Comparison of ENCODE assay signal across 18 cellular contexts in the genomic region with DNA sequence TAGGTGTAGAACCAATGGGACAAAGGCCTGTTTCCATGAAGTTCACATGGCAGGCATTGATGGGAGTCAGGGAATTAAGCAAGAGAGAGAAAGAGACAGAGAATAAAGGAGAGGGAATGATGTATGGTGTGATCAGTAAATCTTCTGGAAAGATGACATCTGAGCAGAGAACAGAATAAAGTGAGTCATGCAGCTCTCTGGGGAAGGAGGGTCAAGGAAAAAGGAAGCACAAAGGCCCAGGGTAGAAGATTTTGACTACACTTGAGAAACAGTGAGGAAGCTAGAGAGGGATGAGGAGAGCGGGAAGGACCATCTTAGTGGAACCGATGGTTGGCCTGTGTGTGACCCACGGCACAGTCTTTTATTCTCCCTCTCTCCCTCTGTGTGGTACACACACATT.
A peak's percentile ranks its signal among the peaks of the same experiment; 100 is the strongest.
DNase-seq lines count a peak whose midpoint lies in the region; ATAC-seq, FAIRE-seq and TF ChIP-seq lines count a peak whose summit lies in the region.
"Had no signal": no experiment of that assay in that cellular context is flagged by ENCODE, and none has a peak within 500 bp of the region (broad histone marks: within the 10 kb centered on the region; RNA-seq: fewer than 3 reads in every experiment).

No MANE protein-coding gene starts in this region.

- no peaks in the 10 kb centered on the region for H3K9me3 Mint-ChIP-seq in T-helper 2 cell treated with Interferon-gamma antibody and Interleukin-4, amounts not matched to agents 5 μg/mL and 100 μg/mL, for 36 hours
- H3K9me3 Mint-ChIP-seq: activated CD8-positive, alpha-beta T cell treated with anti-CD3 and anti-CD28 coated beads for 36 hours; immature natural killer cell; mesothelial cell of epicardium; stimulated activated effector memory CD8-positive, alpha-beta T cell treated with anti-CD3 and anti-CD28 coated beads, Interleukin-12 subunit alpha, Interleukin-12 subunit beta, amount 100 ng/mL, for 72 hours had no signal

- in situ Hi-C loops in GM13977 (cut with MboI; ENCODE audit: low pct_unique_long_range_greater_than_20kb, low sequenced_read_pairs, unreplicated experiment): no loop called here

- TF ChIP-seq CTCF in OCI-LY7 (conservative IDR thresholded peaks at IDR 0.05; ENCODE audit: low read length) (no peak), esophagus squamous epithelium (IDR thresholded peaks at IDR 0.05) (no peak), pancreas (IDR thresholded peaks at IDR 0.05) (no peak), GM13977 (IDR thresholded peaks at IDR 0.05; ENCODE audit: extremely low read depth, insufficient read depth, missing control alignments) (no peak)

- H3K4me1 ChIP-seq in BLaER1 treated with 17β-estradiol and CSF1 and Interleukin-3, amounts not matched to agents 10 nM and 100 nM: peaks cover 11 to 26% (median 18%) of the 10 kb centered on the region in 10 experiments; a peak in 19 of 20 replicates
- H3K4me1 ChIP-seq in OCI-LY7 (ENCODE audit: insufficient read depth, low read length, poor library complexity, severe bottlenecking) (peaks cover 94% of the 10 kb centered on the region), esophagus squamous epithelium (peaks cover 0 to 24% (median 0%) of the 10 kb centered on the region in 3 donors), pancreas (peaks cover 14 to 30% (median 18%) of the 10 kb centered on the region in 3 donors)

- H3K9me3 ChIP-seq in BLaER1 treated with 17β-estradiol and CSF1 and Interleukin-3, amounts not matched to agents 10 nM and 100 nM (replicated peaks in 1 of 11): no peaks in the 10 kb centered on the region
- H3K9me3 ChIP-seq in OCI-LY7 (ENCODE audit: low read length) (peaks cover 9% of the 10 kb centered on the region; the same call in 1 of the 2 replicates), esophagus squamous epithelium (no peaks in the 10 kb centered on the region), pancreas (no peaks in the 10 kb centered on the region)

- POLR2A ChIA-PET in OCI-LY7 (lab: Charles Lee): interaction anchor here (0.6 to 8.4 kb wide), 8 partner anchors 8 to 49 kb away, joined by 3 to 126 read pairs (median 4); no protein-coding TSS in a partner anchor

- no peak for FAIRE-seq in pancreas (lab: Jason Lieb, UNC)
- FAIRE-seq: H54 had no signal

- no peaks in the 10 kb centered on the region for H3K4me1 Mint-ChIP-seq in T-helper 2 cell treated with Interferon-gamma antibody and Interleukin-4, amounts not matched to agents 5 μg/mL and 100 μg/mL, for 36 hours (ENCODE audit: low read depth)
- H3K4me1 Mint-ChIP-seq: immature natural killer cell; stimulated activated effector memory CD8-positive, alpha-beta T cell treated with anti-CD3 and anti-CD28 coated beads, Interleukin-12 subunit alpha, Interleukin-12 subunit beta, amount 100 ng/mL, for 72 hours had no signal

- CTCF ChIA-PET in OCI-LY7 (lab: Charles Lee; ENCODE audit: unreplicated experiment): interaction anchor here (1.5 kb wide), 1 partner anchor 10 kb away, joined by 4 read pairs; no protein-coding TSS in a partner anchor

- no peaks in the 10 kb centered on the region for H3K79me2 ChIP-seq in OCI-LY7 (ENCODE audit: insufficient read depth, low read depth, low read length)
- H3K79me2 ChIP-seq: parathyroid adenoma had no signal

- H3K4me3 ChIP-seq in BLaER1 treated with 17β-estradiol and CSF1 and Interleukin-3, amounts not matched to agents 10 nM and 100 nM: no peak overlapping the region
- peak overlapping the region; percentile 45 for H3K4me3 ChIP-seq in OCI-LY7 (ENCODE audit: low read depth, low read length, poor library complexity, severe bottlenecking)
- H3K4me3 ChIP-seq in esophagus squamous epithelium: no peak overlapping the region
- no peak overlapping the region for H3K4me3 ChIP-seq in pancreas

- no peak overlapping the region for H3K27ac Mint-ChIP-seq in T-helper 2 cell treated with Interferon-gamma antibody and Interleukin-4, amounts not matched to agents 5 μg/mL and 100 μg/mL, for 36 hours
- H3K27ac Mint-ChIP-seq: activated CD8-positive, alpha-beta T cell treated with anti-CD3 and anti-CD28 coated beads for 36 hours; mesothelial cell of epicardium; stimulated activated effector memory CD8-positive, alpha-beta T cell treated with anti-CD3 and anti-CD28 coated beads, Interleukin-12 subunit alpha, Interleukin-12 subunit beta, amount 100 ng/mL, for 72 hours had no signal

- H3K4me2 ChIP-seq in BLaER1 treated with 17β-estradiol and CSF1 and Interleukin-3, amounts not matched to agents 10 nM and 100 nM: peak overlapping the region in 10 of 11 experiments; percentile 4 to 53 (median 42); a peak in 17 of 22 replicates
- peak overlapping the region; percentile 74 for H3K4me2 ChIP-seq in OCI-LY7 (ENCODE audit: low read length)

- ATAC-seq in pancreas (no peak), HG02588 (IDR thresholded peaks at IDR 0.05; ENCODE audit: unreplicated experiment) (no peak)
- ATAC-seq: activated CD8-positive, alpha-beta T cell treated with anti-CD3 and anti-CD28 coated beads for 36 hours; stimulated activated effector memory CD8-positive, alpha-beta T cell treated with anti-CD3 and anti-CD28 coated beads, Interleukin-12 subunit alpha, Interleukin-12 subunit beta, amount 100 ng/mL, for 72 hours had no signal

- no peak overlapping the region for H3K9ac ChIP-seq in BLaER1 treated with 17β-estradiol and CSF1 and Interleukin-3, amounts not matched to agents 10 nM and 100 nM
- H3K9ac ChIP-seq: parathyroid adenoma had no signal

- no peaks in the 10 kb centered on the region for H3K27me3 ChIP-seq in BLaER1 treated with 17β-estradiol and CSF1 and Interleukin-3, amounts not matched to agents 10 nM and 100 nM
- H3K27me3 ChIP-seq in esophagus squamous epithelium (no peaks in the 10 kb centered on the region), pancreas (no peaks in the 10 kb centered on the region)

- no peaks in the 10 kb centered on the region for H3K9me2 ChIP-seq in OCI-LY7 (ENCODE audit: insufficient read depth, low read length)

- BruUV-seq in OCI-LY7 (replicated peaks; lab: Mats Ljungman, UMichigan): TSS peak; percentile 98

- H3K36me3 Mint-ChIP-seq in T-helper 2 cell treated with Interferon-gamma antibody and Interleukin-4, amounts not matched to agents 5 μg/mL and 100 μg/mL, for 36 hours (ENCODE audit: low read depth): no peaks in the 10 kb centered on the region
- H3K36me3 Mint-ChIP-seq: immature natural killer cell; mesothelial cell of epicardium; stimulated activated effector memory CD8-positive, alpha-beta T cell treated with anti-CD3 and anti-CD28 coated beads, Interleukin-12 subunit alpha, Interleukin-12 subunit beta, amount 100 ng/mL, for 72 hours had no signal

- H3K4me3 Mint-ChIP-seq in T-helper 2 cell treated with Interferon-gamma antibody and Interleukin-4, amounts not matched to agents 5 μg/mL and 100 μg/mL, for 36 hours: no peak overlapping the region
- H3K4me3 Mint-ChIP-seq: activated CD8-positive, alpha-beta T cell treated with anti-CD3 and anti-CD28 coated beads for 36 hours; immature natural killer cell; mesothelial cell of epicardium; stimulated activated effector memory CD8-positive, alpha-beta T cell treated with anti-CD3 and anti-CD28 coated beads, Interleukin-12 subunit alpha, Interleukin-12 subunit beta, amount 100 ng/mL, for 72 hours had no signal

- TF ChIP-seq POLR2A in esophagus squamous epithelium (IDR thresholded peaks at IDR 0.05): no peak

- 84 to 92% methylated on average over 2 of the region's 3 CpGs for WGBS in esophagus squamous epithelium, 2 donors
- WGBS in pancreas, 2 donors: 60 to 89% methylated on average over 3 of the region's 3 CpGs

- no peak overlapping the region for H3K27ac ChIP-seq in BLaER1 treated with 17β-estradiol and CSF1 and Interleukin-3, amounts not matched to agents 10 nM and 100 nM
- H3K27ac ChIP-seq in OCI-LY7 (ENCODE audit: low read depth, low read length, poor library complexity, severe bottlenecking): peak overlapping the region; percentile 100
- peak overlapping the region in 3 of 4 donors; percentile 1 to 73 (median 61) for H3K27ac ChIP-seq in esophagus squamous epithelium
- peak overlapping the region in 3 of 4 donors; percentile 39 to 71 (median 59) for H3K27ac ChIP-seq in pancreas
- H3K27ac ChIP-seq: parathyroid adenoma had no signal

- H2AFZ ChIP-seq in OCI-LY7 (ENCODE audit: low read length): peak overlapping the region; percentile 64; the same call in 1 of the 2 replicates
- H2AFZ ChIP-seq: parathyroid adenoma had no signal

- H3K27me3 Mint-ChIP-seq in T-helper 2 cell treated with Interferon-gamma antibody and Interleukin-4, amounts not matched to agents 5 μg/mL and 100 μg/mL, for 36 hours (ENCODE audit: low read depth): no peaks in the 10 kb centered on the region
- H3K27me3 Mint-ChIP-seq: activated CD8-positive, alpha-beta T cell treated with anti-CD3 and anti-CD28 coated beads for 36 hours had no signal

- intact Hi-C loops in OCI-LY7 (cut with micrococcal nuclease; ENCODE audit: unreplicated experiment) (loop anchor here (10.0 kb wide), 2 partner anchors 268 to 908 kb away; no protein-coding TSS in a partner anchor), esophagus squamous epithelium (cut with DNase I) (no loop called here), pancreas (cut with DNase I) (no loop called here)

- DNase-seq in OCI-LY7 (ENCODE audit: low spot score): no peak
- no peak for DNase-seq in esophagus squamous epithelium (lab: John Stamatoyannopoulos, UW)
- no peak for DNase-seq in pancreas
- DNase-seq in GM13977 (ENCODE audit: low spot score): no peak
- no peak for DNase-seq in superior temporal gyrus (ENCODE audit: extremely low spot score)
- DNase-seq in T-helper 2 cell treated with Interferon-gamma antibody and Interleukin-4, amounts not matched to agents 5 μg/mL and 100 μg/mL, for 36 hours (ENCODE audit: low spot score): no peak
- DNase-seq: activated CD8-positive, alpha-beta T cell treated with anti-CD3 and anti-CD28 coated beads for 36 hours; activated naive CD4-positive, alpha-beta T cell; DND-41; immature natural killer cell; NCI-H446 treated with DMSO at 0.1 percent for 48 hours; RPMI8226 had no signal

- no peaks in the 10 kb centered on the region for H3K36me3 ChIP-seq in BLaER1 treated with 17β-estradiol and CSF1 and Interleukin-3, amounts not matched to agents 10 nM and 100 nM
- H3K36me3 ChIP-seq in OCI-LY7 (ENCODE audit: insufficient read depth, low read length) (peaks cover 7% of the 10 kb centered on the region), esophagus squamous epithelium (no peaks in the 10 kb centered on the region), pancreas (no peaks in the 10 kb centered on the region)

- H4K20me1 ChIP-seq in BLaER1 treated with 17β-estradiol and CSF1 and Interleukin-3, amounts not matched to agents 10 nM and 100 nM: no peaks in the 10 kb centered on the region
- no peaks in the 10 kb centered on the region for H4K20me1 ChIP-seq in OCI-LY7 (ENCODE audit: insufficient read depth, low read length)

Comparison
In these comparisons a context has a peak if more than half of its experiments do, and no peak if none do; other contexts are left out.
1. H3K27ac ChIP-seq: peak in OCI-LY7 (single experiment), esophagus squamous epithelium (3 of 4) and pancreas (3 of 4); none in BLaER1 treated with 17β-estradiol and CSF1 and Interleukin-3, amounts not matched to agents 10 nM and 100 nM (0 of 11).